ENCODE assay signal across 19 cellular contexts in genomic region chr5:108420755-108421154, GRCh38.
"Had no signal": no experiment of that assay in that cellular context is flagged by ENCODE, and none has a peak within 500 bp of the region (broad histone marks: within the 10 kb centered on the region; RNA-seq: fewer than 3 reads in every experiment).

No MANE protein-coding gene starts in this region.

- ATAC-seq: foreskin keratinocyte; left colon; left ventricle myocardium superior; naive thymus-derived CD4-positive, alpha-beta T cell; right cardiac atrium had no signal

- H3K4me3 ChIP-seq: lung, ovary, smooth muscle cell had no signal

- H3K27ac Mint-ChIP-seq: dendritic cell treated with granulocyte-macrophage colony-stimulating factor and Interleukin-4, amounts not matched to agents 40 ng/mL and 50 ng/mL, for 4 days; naive thymus-derived CD4-positive, alpha-beta T cell; nephron progenitor cell; progenitor cell of endocrine pancreas had no signal

- FAIRE-seq: colon, kidney, urothelium cell line had no signal

- H3K36me3 ChIP-seq: ovary had no signal

- H3K4me1 ChIP-seq: foreskin keratinocyte had no signal

- H3K27me3 Mint-ChIP-seq: dendritic cell treated with granulocyte-macrophage colony-stimulating factor and Interleukin-4, amounts not matched to agents 40 ng/mL and 50 ng/mL, for 4 days; progenitor cell of endocrine pancreas had no signal

- H3K27ac ChIP-seq: foreskin keratinocyte, ovary had no signal

- H3K4me3 Mint-ChIP-seq: dendritic cell treated with granulocyte-macrophage colony-stimulating factor and Interleukin-4, amounts not matched to agents 40 ng/mL and 50 ng/mL, for 4 days; naive thymus-derived CD4-positive, alpha-beta T cell; nephron progenitor cell had no signal

- H3K4me2 ChIP-seq: smooth muscle cell had no signal

- H3K27me3 ChIP-seq: ovary had no signal

- H3K9me3 ChIP-seq: ovary had no signal

- H3K4me1 Mint-ChIP-seq: naive thymus-derived CD4-positive, alpha-beta T cell had no signal

- DNase-seq: foreskin keratinocyte; kidney; left colon; left ventricle myocardium superior; mesenchymal stem cell; midbrain; naive thymus-derived CD4-positive, alpha-beta T cell; nephron progenitor cell; ovary; right cardiac atrium; stimulated activated CD4-positive, alpha-beta T cell treated with anti-CD3 and anti-CD28 coated beads, Interleukin-2, amount 100 ng/mL, for 48 hours; stimulated activated naive CD4-positive, alpha-beta T cell treated with Interleukin-2 at 50 U/mL for 16 hours; trophoblast cell had no signal
